11 cellular contexts compared by ENCODE assay signal in genomic region chr10:48496831-48497792, GRCh38.
DNase-seq lines count a peak whose midpoint lies in the region; ATAC-seq and TF ChIP-seq lines count a peak whose summit lies in the region.
"Had no signal": no experiment of that assay in that cellular context is flagged by ENCODE, and none has a peak within 500 bp of the region (broad histone marks: within the 10 kb centered on the region; RNA-seq: fewer than 3 reads in every experiment).

No MANE protein-coding gene starts in this region.

- no peaks in the 10 kb centered on the region for H3K36me3 Mint-ChIP-seq in endothelial cell (ENCODE audit: low read depth, unreplicated experiment)

- in situ Hi-C loops in GM23248 (cut with MboI) = no loop called here

- ATAC-seq in GM18505 (IDR thresholded peaks at IDR 0.05; ENCODE audit: unreplicated experiment) = no peak

- peaks cover 99% of the 10 kb centered on the region for H3K79me2 ChIP-seq in GM23248 (ENCODE audit: insufficient read depth)
- peaks cover 88% of the 10 kb centered on the region for H3K79me2 ChIP-seq in SK-N-SH (ENCODE audit: insufficient read depth)

- H3K27me3 Mint-ChIP-seq in endothelial cell (ENCODE audit: unreplicated experiment) = peaks cover 13% of the 10 kb centered on the region

- no peak for TF ChIP-seq POLR2A in GM18505 (IDR thresholded peaks at IDR 0.05; ENCODE audit: borderline replicate concordance, extremely low read depth, insufficient read depth, insufficient read length)

- H3K27me3 ChIP-seq in GM23248 (replicated peaks; ENCODE audit: insufficient read depth) = no peaks in the 10 kb centered on the region
- H3K27me3 ChIP-seq in SK-N-SH (ENCODE audit: insufficient read depth) = no peaks in the 10 kb centered on the region

- H2AFZ ChIP-seq in GM23248 = no peak overlapping the region
- H2AFZ ChIP-seq in SK-N-SH (ENCODE audit: low read depth) = no peak overlapping the region

- H3K4me3 Mint-ChIP-seq in endothelial cell (ENCODE audit: unreplicated experiment) = no peak overlapping the region

- H4K20me1 ChIP-seq in GM23248 (ENCODE audit: insufficient read depth) (no peaks in the 10 kb centered on the region), SK-N-SH (ENCODE audit: insufficient read depth) (peaks cover 45% of the 10 kb centered on the region; the same call in 1 of the 2 replicates)

- TF ChIP-seq RAD21 in SK-N-SH (IDR thresholded peaks at IDR 0.05; ENCODE audit: low read length) = no peak

- CTCF ChIA-PET in SK-N-SH (lab: Yijun Ruan, JAX) = interaction anchor here (0.8 to 1.6 kb wide), 3 partner anchors 9 to 159 kb away, joined by 3 to 5 read pairs (median 3); no protein-coding TSS in a partner anchor

- no peaks in the 10 kb centered on the region for H3K9me3 ChIP-seq in GM23248 (ENCODE audit: low read depth)
- no peaks in the 10 kb centered on the region for H3K9me3 ChIP-seq in SK-N-SH

- H3F3A ChIP-seq in GM23248 (ENCODE audit: insufficient read depth) (peaks cover 14% of the 10 kb centered on the region), SK-N-SH (replicated peaks; ENCODE audit: insufficient read depth) (peaks cover 4% of the 10 kb centered on the region)

- peaks cover 15% of the 10 kb centered on the region for H3K4me1 Mint-ChIP-seq in endothelial cell (ENCODE audit: unreplicated experiment)

- TF ChIP-seq CTCF in SK-N-SH (IDR thresholded peaks at IDR 0.05) (no peak), fibroblast of pulmonary artery (IDR thresholded peaks at IDR 0.05; ENCODE audit: low read length, missing control alignments) (no peak), endothelial cell (IDR thresholded peaks at IDR 0.05; ENCODE audit: unreplicated experiment) (no peak)

- H3K4me1 ChIP-seq in GM23248 (ENCODE audit: insufficient read depth) = peaks cover 13% of the 10 kb centered on the region
- peaks cover 18 to 20% of the 10 kb centered on the region in 2 experiments; a peak in 2 of 4 replicates for H3K4me1 ChIP-seq in SK-N-SH (ENCODE audit: control insufficient read depth in 1 of 2, insufficient read depth in 2 of 2, low read depth in 1 of 2, low read length in 1 of 2)

- WGBS in GM23248 (ENCODE audit: low coverage in 1 of 2, low lambda C conversion rate in 2 of 2, missing lambda C conversion rate in 2 of 2), 2 experiments = 58 to 66% methylated on average over 12 of the region's 12 CpGs
- WGBS in SK-N-SH (ENCODE audit: low lambda C conversion rate) = 62% methylated on average over 8 of the region's 12 CpGs

- TF ChIP-seq EP300 in SK-N-SH (IDR thresholded peaks at IDR 0.05; ENCODE audit: borderline replicate concordance in 1 of 2, low read depth in 1 of 2, low read length in 1 of 2) = no peak

- H3K9me3 Mint-ChIP-seq in endothelial cell (ENCODE audit: unreplicated experiment) = no peaks in the 10 kb centered on the region

- peak overlapping the region; percentile 17; the same call in 1 of the 2 replicates for H3K9ac ChIP-seq in GM23248
- H3K9ac ChIP-seq in SK-N-SH = no peak overlapping the region

- H3K36me3 ChIP-seq in GM23248 (ENCODE audit: low read depth) = peaks cover 3% of the 10 kb centered on the region; the same call in 1 of the 2 replicates
- peaks cover 0 to 6% of the 10 kb centered on the region in 2 experiments for H3K36me3 ChIP-seq in SK-N-SH (replicated peaks in 1 of 2; ENCODE audit: control insufficient read depth in 1 of 2, insufficient read depth in 2 of 2, low read length in 1 of 2)

- DNase-seq in GM23248 (peak; percentile 90), SK-N-SH (no peak), fibroblast of pulmonary artery (ENCODE audit: low read depth) (peak; percentile 72), renal cortical epithelial cell (ENCODE audit: low read depth) (peak; percentile 67), NCI-H2227 (lab: John Stamatoyannopoulos, UW; ENCODE audit: unreplicated experiment) (no peak), endothelial cell (ENCODE audit: low spot score) (no peak), NCI-H1694 (lab: John Stamatoyannopoulos, UW) (no peak)
- DNase-seq: activated naive CD4-positive, alpha-beta T cell treated with Interleukin-2 at 50 U/mL for 16 hours; stimulated activated naive CD4-positive, alpha-beta T cell had no signal

- H3K4me3 ChIP-seq in GM23248 = no peak overlapping the region
- no peak overlapping the region for H3K4me3 ChIP-seq in SK-N-SH (ENCODE audit: low read depth in 2 of 2, low read length in 1 of 2)
- no peak overlapping the region for H3K4me3 ChIP-seq in fibroblast of pulmonary artery (replicated peaks; ENCODE audit: low read depth, low read length)

- no peak overlapping the region for H3K27ac Mint-ChIP-seq in endothelial cell (ENCODE audit: unreplicated experiment)
- H3K27ac Mint-ChIP-seq: progenitor cell of endocrine pancreas had no signal

- POLR2A ChIA-PET in SK-N-SH (lab: Yijun Ruan, JAX) = no interaction called here

- H3K4me2 ChIP-seq in GM23248 (ENCODE audit: unreplicated experiment) (peak overlapping the region; percentile 1), SK-N-SH (peak overlapping the region; percentile 57; the same call in 1 of the 2 replicates)

- H3K9me2 ChIP-seq in GM23248 (ENCODE audit: insufficient read depth) (no peaks in the 10 kb centered on the region), SK-N-SH (no peaks in the 10 kb centered on the region)

- peak overlapping the region; percentile 23; the same call in 1 of the 2 replicates for H3K27ac ChIP-seq in GM23248
- H3K27ac ChIP-seq in SK-N-SH (ENCODE audit: low read depth in 2 of 2, low read length in 1 of 2) = peak overlapping the region; percentile 23 to 57; a peak in 3 of 4 replicates

TF ChIP-seq in SK-N-SH, 30 proteins besides CTCF, POLR2A, EP300 and RAD21:
- TF ChIP-seq MAX (IDR thresholded peaks at IDR 0.05; ENCODE audit: low read depth) = no peak
- peak; percentile 79 for TF ChIP-seq FOSL2 (IDR thresholded peaks at IDR 0.05; ENCODE audit: borderline replicate concordance, low read depth)
- TF ChIP-seq NRF1 (IDR thresholded peaks at IDR 0.05; ENCODE audit: low read depth, low read length) = no peak
- TF ChIP-seq ELF1 (IDR thresholded peaks at IDR 0.05) = no peak
- TF ChIP-seq TCF12 (IDR thresholded peaks at IDR 0.05) = 0 out of 2 replicates have a peak, but pooled peaks have one; percentile 7
- peak; percentile 53 for TF ChIP-seq JUND (IDR thresholded peaks at IDR 0.05)

Comparison
In these comparisons a context has a peak if more than half of its experiments do, and no peak if none do; other contexts are left out.
1. DNase-seq: peak in GM23248 (single experiment), fibroblast of pulmonary artery (single experiment) and renal cortical epithelial cell (single experiment); none in SK-N-SH (single experiment), NCI-H2227 (single experiment), endothelial cell (single experiment) and NCI-H1694 (single experiment).